9 cellular contexts compared by ENCODE assay signal in the genomic region with DNA sequence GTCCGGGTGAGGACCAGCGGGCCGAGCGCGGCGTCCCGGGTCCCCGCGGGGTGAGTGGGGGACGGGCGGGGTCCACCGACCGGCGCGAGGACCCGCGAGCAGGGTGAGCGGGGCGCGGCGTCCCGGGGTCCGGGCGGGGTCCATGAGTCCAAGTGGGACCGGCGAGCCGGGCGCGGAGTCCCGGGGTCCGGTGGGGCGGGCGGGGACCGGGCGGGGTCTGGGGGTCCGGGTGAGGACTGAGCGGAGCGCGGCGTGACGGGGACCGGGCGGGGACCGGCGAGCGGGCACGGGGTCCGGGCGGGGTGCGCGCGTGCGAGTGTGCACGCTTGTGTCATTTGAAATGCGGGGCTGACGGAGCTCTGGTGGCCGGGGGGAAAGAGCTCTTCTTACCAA. TPM values are rescaled to one million over a fixed set of nuclear protein-coding genes. Genes with fewer than 3 reads are reported as not detected.
A peak's percentile ranks its signal among the peaks of the same experiment; 100 is the strongest.
DNase-seq lines count a peak whose midpoint lies in the region; ATAC-seq, FAIRE-seq and TF ChIP-seq lines count a peak whose summit lies in the region.
"Had no signal": no experiment of that assay in that cellular context is flagged by ENCODE, and none has a peak within 500 bp of the region (broad histone marks: within the 10 kb centered on the region; RNA-seq: fewer than 3 reads in every experiment).

No MANE protein-coding gene starts in this region.

- no peak for TF ChIP-seq POLR2A in erythroblast (IDR thresholded peaks at IDR 0.05; ENCODE audit: low read length)

- no peak for FAIRE-seq in keratinocyte (lab: Jason Lieb, UNC)

- H3K9me3 ChIP-seq in adipocyte (ENCODE audit: control insufficient read depth, low read length): no peaks in the 10 kb centered on the region
- no peaks in the 10 kb centered on the region for H3K9me3 ChIP-seq in keratinocyte (ENCODE audit: control insufficient read depth, low read depth, low read length)
- H3K9me3 ChIP-seq in stomach smooth muscle (ENCODE audit: control insufficient read depth in 2 of 2, low read length in 2 of 2): no peaks in the 10 kb centered on the region

- no peaks in the 10 kb centered on the region for H4K20me1 ChIP-seq in keratinocyte (ENCODE audit: control insufficient read depth, extremely low read depth, insufficient read depth, low read length)

- H3K36me3 ChIP-seq in adipocyte (ENCODE audit: control insufficient read depth, insufficient read depth, low read length, severe bottlenecking) (no peaks in the 10 kb centered on the region), keratinocyte (ENCODE audit: control insufficient read depth in 2 of 2, extremely low read depth in 1 of 2, insufficient read depth in 2 of 2, low read length in 2 of 2) (no peaks in the 10 kb centered on the region), stomach smooth muscle (ENCODE audit: control insufficient read depth in 2 of 2, insufficient read depth in 2 of 2, low read length in 2 of 2) (no peaks in the 10 kb centered on the region)

- TF ChIP-seq CTCF in keratinocyte (optimal IDR thresholded peaks at IDR 0.05 in 1 of 3, IDR thresholded peaks at IDR 0.05 in 1 of 3, conservative IDR thresholded peaks at IDR 0.05 in 1 of 3; ENCODE audit: extremely low read depth in 1 of 3, insufficient read depth in 2 of 3, low read length in 3 of 3): no peak

- H3K4me1 ChIP-seq in adipocyte (ENCODE audit: control insufficient read depth, insufficient read depth, low read length): peaks cover 41% of the 10 kb centered on the region
- H3K4me1 ChIP-seq in keratinocyte (ENCODE audit: control insufficient read depth, extremely low read depth, insufficient read depth, low read length): peaks cover 4% of the 10 kb centered on the region
- H3K4me1 ChIP-seq in stomach smooth muscle (ENCODE audit: control insufficient read depth, insufficient read depth, low read length): peaks cover 5% of the 10 kb centered on the region

- H3K4me3 ChIP-seq in adipocyte (ENCODE audit: low read length) (peak overlapping the region; percentile 91), keratinocyte (ENCODE audit: control insufficient read depth in 2 of 3, extremely low read depth in 1 of 3, insufficient read depth in 2 of 3, low read depth in 1 of 3, low read length in 3 of 3) (peak overlapping the region; percentile 48 to 56 (median 54)), stomach smooth muscle (ENCODE audit: low read length in 2 of 2) (peak overlapping the region; percentile 80 to 81)

- no peak overlapping the region for H3K27ac ChIP-seq in keratinocyte (ENCODE audit: control insufficient read depth, insufficient read depth, low read length)
- H3K27ac ChIP-seq in stomach smooth muscle (ENCODE audit: low read length): no peak overlapping the region

- H3K9me1 ChIP-seq in keratinocyte (ENCODE audit: control insufficient read depth, extremely low read depth, insufficient read depth, low read length): no peaks in the 10 kb centered on the region

- dilution Hi-C loops in keratinocyte (cut with MboI; ENCODE audit: extremely low pct_ligation_motif_present, low sequenced_read_pairs): no loop called here

- H2AFZ ChIP-seq in keratinocyte (ENCODE audit: control insufficient read depth, low read length): peak overlapping the region; percentile 70

- H3K4me2 ChIP-seq in keratinocyte (ENCODE audit: control insufficient read depth, extremely low read depth, insufficient read depth, low read depth, low read length): peak overlapping the region; percentile 84

- H3K9ac ChIP-seq in adipocyte (ENCODE audit: low read length): peak overlapping the region; percentile 88
- H3K9ac ChIP-seq in keratinocyte (ENCODE audit: control insufficient read depth, extremely low read depth, insufficient read depth, low read length): peak overlapping the region; percentile 66
- H3K9ac ChIP-seq in stomach smooth muscle (ENCODE audit: low read length in 2 of 2): peak overlapping the region; percentile 59 to 71

- H3K27me3 ChIP-seq in adipocyte (replicated peaks; ENCODE audit: control insufficient read depth, insufficient read depth, low read length) (no peaks in the 10 kb centered on the region), keratinocyte (ENCODE audit: control insufficient read depth, extremely low read depth, insufficient read depth, low read length) (peaks cover 3% of the 10 kb centered on the region), stomach smooth muscle (ENCODE audit: control insufficient read depth in 1 of 2, insufficient read depth in 2 of 2, low read length in 2 of 2) (no peaks in the 10 kb centered on the region)

- ATAC-seq in GM18519 (IDR thresholded peaks at IDR 0.05; ENCODE audit: low FRiP score, unreplicated experiment): no peak

- H3K79me2 ChIP-seq in keratinocyte (ENCODE audit: control insufficient read depth, insufficient read depth, low read length): peaks cover 5% of the 10 kb centered on the region

- DNase-seq in activated T-cell treated with anti-CD3 and anti-CD28 coated beads for 48 hours (ENCODE audit: low read depth) (peak; percentile 15), activated T-cell treated with anti-CD3 and anti-CD28 coated beads for 4 hours (no peak), adipocyte (ENCODE audit: low read depth) (no peak), keratinocyte (ENCODE audit: low read depth, low spot score) (no peak), amniotic stem cell (lab: John Stamatoyannopoulos, UW) (no peak), erythroblast (lab: John Stamatoyannopoulos, UW) (no peak)
- DNase-seq: DND-41 had no signal

RNA-seq across cellular contexts. Expression of a gene that starts 0.8 kb away (rescaled TPM):
- 6.3 to 11.8 TPM (median 9.8 TPM) in 3 replicates for polyA plus RNA-seq in keratinocyte
- polyA plus RNA-seq in keratinocyte (2011; ENCODE audit: low read depth): 3.0 TPM
- polyA plus RNA-seq in keratinocyte (2011; cell fraction: cytosol; rRNA removed): 9.5 and 11.8 TPM in 2 replicates
- polyA plus RNA-seq in keratinocyte (2011; cell fraction: nucleus; rRNA removed): 9.7 and 9.8 TPM in 2 replicates
- 3.8 and 7.1 TPM in 2 replicates for polyA plus RNA-seq in keratinocyte (2012; ENCODE audit: low replicate concordance)
- polyA minus RNA-seq in keratinocyte: 12.1 to 20.7 TPM (median 19.2 TPM) in 3 replicates
- polyA minus RNA-seq in keratinocyte (2011; cell fraction: cytosol; rRNA and poly(A)+ RNA removed): 23.6 TPM
- polyA minus RNA-seq in keratinocyte (2011; cell fraction: nucleus; rRNA and poly(A)+ RNA removed): 10.3 and 22.9 TPM in 2 replicates
